8 cellular contexts compared by ENCODE assay signal in the genomic region with DNA sequence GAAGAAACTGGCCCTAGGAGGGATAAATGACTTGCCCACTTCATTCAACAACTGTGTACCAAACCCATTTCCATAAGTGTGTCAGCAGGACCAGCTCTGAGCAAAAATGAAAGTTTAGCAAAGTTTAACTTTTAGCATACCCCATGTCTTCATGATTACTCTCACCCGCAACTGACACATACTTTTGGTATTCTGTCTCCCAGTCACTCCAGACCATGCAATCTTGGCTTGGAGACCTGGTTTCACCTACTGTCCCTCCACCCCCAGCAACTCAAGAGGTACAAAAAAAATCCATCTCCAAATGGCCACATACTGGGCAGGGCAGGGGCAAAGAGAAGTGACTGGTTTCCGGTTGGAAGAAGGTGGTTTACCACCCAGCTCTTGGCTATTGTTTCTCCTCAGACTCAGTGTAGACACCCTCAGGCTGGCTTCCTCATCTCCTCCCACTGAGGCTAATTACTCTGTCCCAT.
DNase-seq lines count a peak whose midpoint lies in the region; ATAC-seq and TF ChIP-seq lines count a peak whose summit lies in the region.

No MANE protein-coding gene starts in this region.

- H3K9me3 ChIP-seq in breast epithelium (no peaks in the 10 kb centered on the region), transverse colon (no peaks in the 10 kb centered on the region), adrenal gland (replicated peaks in 1 of 3) (no peaks in the 10 kb centered on the region)

- H3K36me3 ChIP-seq in breast epithelium (no peaks in the 10 kb centered on the region), transverse colon (no peaks in the 10 kb centered on the region), adrenal gland (replicated peaks in 1 of 2) (no peaks in the 10 kb centered on the region)

- TF ChIP-seq POLR2A in breast epithelium (IDR thresholded peaks at IDR 0.05) (no peak), transverse colon (IDR thresholded peaks at IDR 0.05) (no peak), adrenal gland (IDR thresholded peaks at IDR 0.05) (no peak)

- peak overlapping the region in 1 of 2 donors; percentile 86 for H3K27ac ChIP-seq in breast epithelium
- peak overlapping the region; percentile 81 to 92 (median 88) for H3K27ac ChIP-seq in transverse colon
- H3K27ac ChIP-seq in adrenal gland, result peak overlapping the region in 2 of 5 donors; percentile 86 to 89

- H3K36me3 Mint-ChIP-seq in MCF 10A (ENCODE audit: insufficient read depth, unreplicated experiment), result no peaks in the 10 kb centered on the region

- CTCF ChIA-PET in MCF 10A (lab: Yijun Ruan, JAX), result interaction anchor here (0.6 to 2.5 kb wide), 12 partner anchors 10 to 190 kb away, joined by 3 to 12 read pairs (median 4); no protein-coding TSS in a partner anchor
- CTCF ChIA-PET in HEK293T (lab: Yijun Ruan, JAX), result interaction anchor here (0.6 to 2.0 kb wide), 6 partner anchors 9 to 371 kb away, joined by 3 to 10 read pairs (median 6); no protein-coding TSS in a partner anchor

- H3K27me3 ChIP-seq in breast epithelium, result peaks cover 0 to 59% of the 10 kb centered on the region in 2 donors
- H3K27me3 ChIP-seq in transverse colon, result no peaks in the 10 kb centered on the region
- peaks cover 4% of the 10 kb centered on the region for H3K27me3 ChIP-seq in adrenal gland

- no peak for TF ChIP-seq EP300 in transverse colon (IDR thresholded peaks at IDR 0.05; ENCODE audit: low read depth)

- DNase-seq in MCF 10A (ENCODE audit: unreplicated experiment) (peak; percentile 26), breast epithelium (ENCODE audit: low spot score in 2 of 2) (no peak), dermis blood vessel endothelial cell (peak; percentile 2), transverse colon (no peak), adrenal gland (no peak), HEK293T (ENCODE audit: extremely low spot score) (no peak), occipital lobe (lab: John Stamatoyannopoulos, UW) (no peak)

- H3K9me3 Mint-ChIP-seq in MCF 10A (ENCODE audit: unreplicated experiment), result no peaks in the 10 kb centered on the region

- H3K4me3 ChIP-seq in breast epithelium (no peak overlapping the region), transverse colon (no peak overlapping the region), adrenal gland (no peak overlapping the region)

- POLR2A ChIA-PET in MCF 10A (lab: Yijun Ruan, JAX), result interaction anchor here (0.7 to 2.3 kb wide), 3 partner anchors 30 to 1051 kb away, joined by 3 to 12 read pairs (median 3); a partner anchor contains a TSS
- POLR2A ChIA-PET in HEK293T (lab: Yijun Ruan, JAX), result interaction anchor here (0.9 kb wide), 1 partner anchor 242 kb away, joined by 3 read pairs; no protein-coding TSS in a partner anchor

- H3K4me1 ChIP-seq in breast epithelium (no peaks in the 10 kb centered on the region), transverse colon (peaks cover 0 to 9% (median 0%) of the 10 kb centered on the region in 4 donors), adrenal gland (replicated peaks in 1 of 2) (peaks cover 0 to 5% of the 10 kb centered on the region in 2 donors)

- intact Hi-C loops in MCF 10A (cut with micrococcal nuclease) (loop anchor here (1.0 to 10.0 kb wide), 3 partner anchors 16 to 151 kb away; a partner anchor contains a TSS), breast epithelium (cut with DNase I; ENCODE audit: low total_unique reads) (no loop called here), transverse colon (cut with DNase I; ENCODE audit: low total_unique reads) (no loop called here), adrenal gland (cut with DNase I) (no loop called here)

- H3K27ac Mint-ChIP-seq in MCF 10A (ENCODE audit: low read depth, unreplicated experiment), result no peak overlapping the region

- peak; percentile 42 for ATAC-seq in HG03575 (IDR thresholded peaks at IDR 0.05; ENCODE audit: extremely low read depth, insufficient number of reproducible peaks, low FRiP score, unreplicated experiment)

- 68% methylated on average over 2 of the region's 2 CpGs; no CpG with 5 or more reads in 1 of the 2 donors for WGBS in transverse colon (ENCODE audit: low coverage in 1 of 2), 2 donors
- 80 to 89% (median 88%) methylated on average over 1 to 2 of the region's 2 CpGs for WGBS in adrenal gland, 4 donors

- peaks cover 37% of the 10 kb centered on the region for H3K27me3 Mint-ChIP-seq in MCF 10A (ENCODE audit: insufficient read depth, unreplicated experiment)

- TF ChIP-seq CTCF in MCF 10A (IDR thresholded peaks at IDR 0.05; ENCODE audit: unreplicated experiment), result no peak
- no peak for TF ChIP-seq CTCF in breast epithelium (IDR thresholded peaks at IDR 0.05)
- no peak for TF ChIP-seq CTCF in transverse colon (IDR thresholded peaks at IDR 0.05)
- TF ChIP-seq CTCF in adrenal gland (IDR thresholded peaks at IDR 0.05), result no peak

- BruUV-seq in MCF 10A (replicated peaks; lab: Mats Ljungman, UMichigan), result no TSS peak

- H3K4me3 Mint-ChIP-seq in MCF 10A (ENCODE audit: unreplicated experiment), result no peak overlapping the region

- in situ Hi-C loops in transverse colon (cut with MboI; ENCODE audit: low pct_ligation_motif_present in 1 of 4, low pct_unique_long_range_greater_than_20kb in 1 of 4, low sequenced_read_pairs in 3 of 4), result loop anchor here in 2 of 4 donors (25.0 kb wide), 2 partner anchors 147 to 672 kb away; a partner anchor contains a TSS

- H3K4me1 Mint-ChIP-seq in MCF 10A (ENCODE audit: insufficient read depth, unreplicated experiment), result peaks cover 6% of the 10 kb centered on the region

TF ChIP-seq in HEK293T, 16 proteins besides CTCF, POLR2A, EP300 and RAD21:
- TF ChIP-seq HDGF (IDR thresholded peaks at IDR 0.05; ENCODE audit: borderline replicate concordance), result no peak

Comparison
In these comparisons a context has a peak if more than half of its experiments do, and no peak if none do; other contexts are left out.
1. DNase-seq: peak in MCF 10A (single experiment) and dermis blood vessel endothelial cell (single experiment); none in breast epithelium (0 of 2), transverse colon (single experiment), adrenal gland (0 of 7), HEK293T (single experiment) and occipital lobe (single experiment).